Comparison of ENCODE assay signal across 8 cellular contexts in the genomic region with DNA sequence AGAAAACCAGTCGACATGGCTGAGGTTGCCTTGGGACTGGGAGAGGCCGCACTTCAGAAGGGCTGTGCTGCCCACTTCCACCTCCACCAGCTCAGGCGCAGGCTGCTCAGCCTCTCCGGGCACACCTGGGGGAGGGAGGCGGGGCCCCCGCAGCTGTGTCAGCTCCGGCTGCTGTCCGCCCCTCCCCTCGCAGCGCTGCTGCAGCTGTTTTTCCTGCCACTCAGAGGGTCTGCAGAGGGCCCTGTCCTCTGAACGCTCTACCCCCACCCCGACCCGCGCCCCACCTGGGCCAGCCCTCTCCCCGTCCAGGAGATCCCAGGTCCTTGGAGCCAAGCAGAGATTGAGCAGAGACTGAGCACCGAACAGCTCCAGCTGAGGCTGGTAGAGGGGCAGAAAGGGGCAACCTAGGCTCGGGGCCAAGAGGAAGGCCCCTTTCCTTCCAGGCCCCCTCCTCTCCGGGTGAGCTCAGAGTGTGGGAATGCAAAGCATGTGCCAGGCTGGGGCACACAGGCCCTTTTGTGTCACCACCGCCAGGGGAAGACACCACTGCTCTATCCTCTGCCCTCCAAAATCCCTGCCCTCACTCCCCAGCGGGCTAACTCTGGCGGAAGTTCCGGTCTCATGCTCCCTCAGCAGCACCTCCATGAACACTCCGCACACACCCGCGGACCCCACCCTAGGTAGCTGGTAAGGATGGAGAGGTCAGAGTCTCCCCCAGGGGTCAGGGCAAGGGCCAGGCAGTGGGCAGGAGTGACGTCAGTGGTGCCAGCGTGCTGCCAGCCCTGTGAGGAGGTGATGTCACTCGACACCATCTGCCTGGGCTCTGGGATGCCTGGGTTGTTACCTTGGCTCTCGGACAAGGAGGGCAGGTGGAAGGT. TPM values are rescaled to one million over a fixed set of nuclear protein-coding genes. Genes with fewer than 3 reads are reported as not detected.
DNase-seq lines count a peak whose midpoint lies in the region; ATAC-seq and TF ChIP-seq lines count a peak whose summit lies in the region.

No MANE protein-coding gene starts in this region.

- H3K4me2 ChIP-seq in BLaER1 (peak overlapping the region; percentile 99), SU-DHL-6 (ENCODE audit: low read depth, low read length, poor library complexity, severe bottlenecking) (peak overlapping the region; percentile 47)

- no peaks in the 10 kb centered on the region for H3F3A ChIP-seq in SU-DHL-6 (ENCODE audit: insufficient read depth)

- CTCF ChIA-PET in HEK293 (lab: Yijun Ruan, JAX): interaction anchor here (1.1 to 15.8 kb wide), 5 partner anchors 8 to 160 kb away, joined by 3 to 151 read pairs (median 4); a partner anchor contains a TSS

- no peaks in the 10 kb centered on the region for H3K9me3 ChIP-seq in BLaER1
- no peaks in the 10 kb centered on the region for H3K9me3 ChIP-seq in HEK293 (ENCODE audit: control insufficient read depth, insufficient read depth, low read depth, low read length)
- H3K9me3 ChIP-seq in SU-DHL-6 (ENCODE audit: insufficient read depth, low read length): no peaks in the 10 kb centered on the region

- ATAC-seq in left colon (peak; percentile 44), HG03342 (IDR thresholded peaks at IDR 0.05; ENCODE audit: unreplicated experiment) (no peak)

- H3K9me2 ChIP-seq in SU-DHL-6 (replicated peaks; ENCODE audit: insufficient read depth, low read length): no peaks in the 10 kb centered on the region

- intact Hi-C loops in left colon (cut with DNase I, micrococcal nuclease): no loop called here

- peak overlapping the region; percentile 80 for H3K4me3 ChIP-seq in BLaER1
- peak overlapping the region; percentile 67 for H3K4me3 ChIP-seq in HEK293 (ENCODE audit: low read depth, low read length)
- H3K4me3 ChIP-seq in SU-DHL-6 (ENCODE audit: insufficient read depth, low read length, poor library complexity, severe bottlenecking): no peak overlapping the region

- peak overlapping the region; percentile 87 for H3K27ac ChIP-seq in BLaER1
- no peak overlapping the region for H3K27ac ChIP-seq in HEK293 (ENCODE audit: extremely low read depth, low read depth, low read length)
- H3K27ac ChIP-seq in SU-DHL-6 (ENCODE audit: low read depth, low read length): no peak overlapping the region

- H4K20me1 ChIP-seq in BLaER1: peaks cover 48% of the 10 kb centered on the region
- no peaks in the 10 kb centered on the region for H4K20me1 ChIP-seq in SU-DHL-6 (ENCODE audit: low read depth, low read length)

- H3K4me1 ChIP-seq in BLaER1: peaks cover 54% of the 10 kb centered on the region
- no peaks in the 10 kb centered on the region for H3K4me1 ChIP-seq in HEK293 (ENCODE audit: control insufficient read depth, insufficient read depth, low read length)

- H3K36me3 ChIP-seq in BLaER1 (peaks cover 47% of the 10 kb centered on the region), HEK293 (ENCODE audit: control insufficient read depth in 2 of 2, insufficient read depth in 1 of 2, low read length in 2 of 2) (peaks cover 0 to 38% of the 10 kb centered on the region in 2 experiments; a peak in 1 of 3 replicates), SU-DHL-6 (ENCODE audit: low read length) (no peaks in the 10 kb centered on the region)

- POLR2A ChIA-PET in HEK293 (lab: Yijun Ruan, JAX): interaction anchor here (0.5 to 4.4 kb wide), 10 partner anchors 7 to 279 kb away, joined by 3 to 35 read pairs (median 5); a partner anchor contains a TSS

- no peaks in the 10 kb centered on the region for H3K79me2 ChIP-seq in SU-DHL-6 (ENCODE audit: insufficient read depth, low read length)

- TF ChIP-seq CTCF in HEK293 (tag by site-specific recombination; IDR thresholded peaks at IDR 0.05) (no peak), SU-DHL-6 (IDR thresholded peaks at IDR 0.05; ENCODE audit: insufficient read depth, low read length, poor library complexity, severe bottlenecking) (no peak)

- no peak overlapping the region for H2AFZ ChIP-seq in SU-DHL-6 (ENCODE audit: low read depth, low read length, severe bottlenecking)

- H3K27me3 ChIP-seq in BLaER1: no peaks in the 10 kb centered on the region
- no peaks in the 10 kb centered on the region for H3K27me3 ChIP-seq in SU-DHL-6 (ENCODE audit: low read length)

- peak; percentile 47 for DNase-seq in central memory CD4-positive, alpha-beta T cell
- DNase-seq in left colon: peak in 1 of 2 donors; percentile 47
- DNase-seq in stimulated activated CD4-positive, alpha-beta T cell treated with anti-CD3 and anti-CD28 coated beads, Interleukin-4, amount 100 ng/mL, for 4 hours: peak; percentile 49 to 61
- no peak for DNase-seq in NCI-H345 treated with DMSO at 0.1 percent for 48 hours (lab: John Stamatoyannopoulos, UW; ENCODE audit: unreplicated experiment)

- H3K9ac ChIP-seq in BLaER1 (peak overlapping the region; percentile 89), SU-DHL-6 (ENCODE audit: low read length) (peak overlapping the region; percentile 2; the same call in 1 of the 2 replicates)

TF ChIP-seq in HEK293, 187 proteins besides CTCF, POLR2A, EP300 and RAD21 (continues in another document):
- TF ChIP-seq, protein P1, sequence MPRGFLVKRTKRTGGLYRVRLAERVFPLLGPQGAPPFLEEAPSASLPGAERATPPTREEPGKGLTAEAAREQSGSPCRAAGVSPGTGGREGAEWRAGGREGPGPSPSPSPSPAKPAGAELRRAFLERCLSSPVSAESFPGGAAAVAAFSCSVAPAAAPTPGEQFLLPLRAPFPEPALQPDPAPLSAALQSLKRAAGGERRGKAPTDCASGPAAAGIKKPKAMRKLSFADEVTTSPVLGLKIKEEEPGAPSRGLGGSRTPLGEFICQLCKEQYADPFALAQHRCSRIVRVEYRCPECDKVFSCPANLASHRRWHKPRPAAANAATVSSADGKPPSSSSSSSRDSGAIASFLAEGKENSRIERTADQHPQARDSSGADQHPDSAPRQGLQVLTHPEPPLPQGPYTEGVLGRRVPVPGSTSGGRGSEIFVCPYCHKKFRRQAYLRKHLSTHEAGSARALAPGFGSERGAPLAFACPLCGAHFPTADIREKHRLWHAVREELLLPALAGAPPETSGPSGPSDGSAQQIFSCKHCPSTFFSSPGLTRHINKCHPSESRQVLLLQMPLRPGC (tag by site-specific recombination; IDR thresholded peaks at IDR 0.05): no peak
- TF ChIP-seq ZFHX2 (tag by site-specific recombination; conservative IDR thresholded peaks at IDR 0.05) (0 out of 2 replicates have a peak, but pooled peaks have one; percentile 13), ZNF394 (tag by site-specific recombination; IDR thresholded peaks at IDR 0.05; ENCODE audit: borderline replicate concordance) (no peak), ZNF530 (tag by site-specific recombination; IDR thresholded peaks at IDR 0.05; ENCODE audit: low read depth) (no peak), RBAK (tag by site-specific recombination; IDR thresholded peaks at IDR 0.05) (no peak), ZNF777 (tag by site-specific recombination; IDR thresholded peaks at IDR 0.05; ENCODE audit: borderline replicate concordance) (no peak), ZNF610 (tag by site-specific recombination; IDR thresholded peaks at IDR 0.05; ENCODE audit: borderline replicate concordance) (no peak), ZIC2 (tag by site-specific recombination; IDR thresholded peaks at IDR 0.05) (0 out of 2 replicates have a peak, but pooled peaks have one; percentile 17), ZNF214 (tag by site-specific recombination; IDR thresholded peaks at IDR 0.05; ENCODE audit: borderline replicate concordance) (no peak), ZNF133 (tag by site-specific recombination; IDR thresholded peaks at IDR 0.05) (no peak), ZNF391 (tag by site-specific recombination; IDR thresholded peaks at IDR 0.05; ENCODE audit: borderline replicate concordance, low read depth) (no peak), ZNF560 (tag by site-specific recombination; IDR thresholded peaks at IDR 0.05; ENCODE audit: borderline replicate concordance) (no peak), ZSCAN30 (tag by site-specific recombination; IDR thresholded peaks at IDR 0.05) (no peak), ZNF677 (tag by site-specific recombination; IDR thresholded peaks at IDR 0.05) (no peak)
- TF ChIP-seq, protein P2, sequence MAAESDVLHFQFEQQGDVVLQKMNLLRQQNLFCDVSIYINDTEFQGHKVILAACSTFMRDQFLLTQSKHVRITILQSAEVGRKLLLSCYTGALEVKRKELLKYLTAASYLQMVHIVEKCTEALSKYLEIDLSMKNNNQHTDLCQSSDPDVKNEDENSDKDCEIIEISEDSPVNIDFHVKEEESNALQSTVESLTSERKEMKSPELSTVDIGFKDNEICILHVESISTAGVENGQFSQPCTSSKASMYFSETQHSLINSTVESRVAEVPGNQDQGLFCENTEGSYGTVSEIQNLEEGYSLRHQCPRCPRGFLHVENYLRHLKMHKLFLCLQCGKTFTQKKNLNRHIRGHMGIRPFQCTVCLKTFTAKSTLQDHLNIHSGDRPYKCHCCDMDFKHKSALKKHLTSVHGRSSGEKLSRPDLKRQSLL (tag by site-specific recombination; IDR thresholded peaks at IDR 0.05): no peak
- TF ChIP-seq, protein P3, sequence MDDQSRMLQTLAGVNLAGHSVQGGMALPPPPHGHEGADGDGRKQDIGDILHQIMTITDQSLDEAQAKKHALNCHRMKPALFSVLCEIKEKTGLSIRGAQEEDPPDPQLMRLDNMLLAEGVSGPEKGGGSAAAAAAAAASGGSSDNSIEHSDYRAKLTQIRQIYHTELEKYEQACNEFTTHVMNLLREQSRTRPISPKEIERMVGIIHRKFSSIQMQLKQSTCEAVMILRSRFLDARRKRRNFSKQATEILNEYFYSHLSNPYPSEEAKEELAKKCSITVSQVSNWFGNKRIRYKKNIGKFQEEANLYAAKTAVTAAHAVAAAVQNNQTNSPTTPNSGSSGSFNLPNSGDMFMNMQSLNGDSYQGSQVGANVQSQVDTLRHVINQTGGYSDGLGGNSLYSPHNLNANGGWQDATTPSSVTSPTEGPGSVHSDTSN (CRISPR knock-in tag; IDR thresholded peaks at IDR 0.05): no peak

RNA-seq across cellular contexts. Expression of a gene that starts 1.6 kb away (rescaled TPM):
- total RNA-seq in left colon: 10 to 100 TPM; 12.1 to 27.1 TPM

RNA-seq across cellular contexts. Expression of a gene that starts 18.9 kb away (rescaled TPM):
- 10 to 100 TPM; 19.9 to 24.0 TPM for total RNA-seq in left colon

RNA-seq across cellular contexts. Expression of a gene that starts 25.3 kb away (rescaled TPM):
- 1 to 10 TPM; 6.9 to 9.3 TPM for total RNA-seq in left colon

RNA-seq across cellular contexts. Expression of a gene that starts 31.1 kb away (rescaled TPM):
- total RNA-seq in left colon: not detected
